Comparison of ENCODE assay signal across 25 cellular contexts in the genomic region with DNA sequence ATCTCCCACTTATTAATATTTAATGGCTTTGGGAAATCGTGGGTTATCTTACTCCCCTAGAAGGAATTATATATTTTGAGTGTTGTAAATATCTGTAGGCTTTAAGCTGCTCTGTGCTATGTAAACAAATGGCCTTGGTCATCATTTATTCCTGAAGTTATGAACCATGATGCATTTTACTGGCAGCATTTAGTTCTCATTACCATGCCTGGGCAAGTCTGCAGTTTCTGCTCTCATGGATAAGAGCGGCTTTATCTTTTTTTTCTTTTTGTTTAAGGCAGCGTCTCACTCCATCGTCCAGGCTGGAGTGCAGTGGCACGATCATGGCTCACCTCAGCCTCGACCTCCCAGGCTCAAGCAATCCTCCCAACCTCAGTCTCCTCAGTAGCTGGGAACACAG.
"Had no signal": no experiment of that assay in that cellular context is flagged by ENCODE, and none has a peak within 500 bp of the region (broad histone marks: within the 10 kb centered on the region; RNA-seq: fewer than 3 reads in every experiment).

No MANE protein-coding gene starts in this region.

- H3K27ac Mint-ChIP-seq: effector memory CD8-positive, alpha-beta T cell; mesothelial cell of epicardium; naive B cell; natural killer cell treated with Interleukin-12 subunit alpha and Interleukin-12 subunit beta and Interleukin-15 and Interleukin-18, amount 100 ng/mL, for 72 hours; progenitor cell of endocrine pancreas; stimulated activated naive B cell treated with anti-CD40 and anti-IgM and Interleukin-4, amounts not matched to agents 10 μg/mL and 1 μg/mL and 100 μg/mL, for 72 hours; stimulated activated naive CD8-positive, alpha-beta T cell treated with anti-CD3 and anti-CD28 coated beads, Interleukin-15, Interleukin-2, amounts not matched to agents 100 ng/mL and 50 ng/mL, for 24 hours had no signal

- H3K4me3 Mint-ChIP-seq: effector memory CD8-positive, alpha-beta T cell; mesothelial cell of epicardium; naive B cell; natural killer cell treated with Interleukin-12 subunit alpha and Interleukin-12 subunit beta and Interleukin-15 and Interleukin-18, amount 100 ng/mL, for 72 hours; neural crest cell; stimulated activated naive B cell treated with anti-CD40 and anti-IgM and Interleukin-4, amounts not matched to agents 10 μg/mL and 1 μg/mL and 100 μg/mL, for 72 hours; stimulated activated naive CD8-positive, alpha-beta T cell treated with anti-CD3 and anti-CD28 coated beads, Interleukin-15, Interleukin-2, amounts not matched to agents 100 ng/mL and 50 ng/mL, for 24 hours had no signal

- H3K4me1 Mint-ChIP-seq: mesothelial cell of epicardium; naive B cell; neural crest cell; stimulated activated naive B cell treated with anti-CD40 and anti-IgM and Interleukin-4, amounts not matched to agents 10 μg/mL and 1 μg/mL and 100 μg/mL, for 72 hours had no signal

- H3K27ac ChIP-seq: coronary artery, gastrocnemius medialis, hepatocyte, neutrophil, parathyroid adenoma, right lobe of liver, thoracic aorta, tibial nerve, upper lobe of left lung had no signal

- H3K36me3 Mint-ChIP-seq: mesothelial cell of epicardium; natural killer cell treated with Interleukin-12 subunit alpha and Interleukin-12 subunit beta and Interleukin-15 and Interleukin-18, amount 100 ng/mL, for 72 hours; stimulated activated naive B cell treated with anti-CD40 and anti-IgM and Interleukin-4, amounts not matched to agents 10 μg/mL and 1 μg/mL and 100 μg/mL, for 72 hours had no signal

- DNase-seq: effector memory CD8-positive, alpha-beta T cell; gastrocnemius medialis; head of caudate nucleus; kidney; mesenchymal stem cell; mucosa of descending colon; naive B cell; right lobe of liver; small intestine; stimulated activated CD4-positive, alpha-beta T cell treated with anti-CD3 and anti-CD28 coated beads, Interleukin-15, amount 100 ng/mL, for 24 hours; stimulated activated CD4-positive, alpha-beta T cell treated with anti-CD3 and anti-CD28 coated beads, Interleukin-2, amount 100 ng/mL, for 48 hours; stimulated activated naive B cell treated with anti-CD40 and anti-IgM and Interleukin-4, amounts not matched to agents 10 μg/mL and 1 μg/mL and 100 μg/mL, for 72 hours; upper lobe of left lung had no signal

- ATAC-seq: effector memory CD8-positive, alpha-beta T cell; esophagus mucosa; gastrocnemius medialis; mucosa of descending colon; natural killer cell treated with Interleukin-12 subunit alpha and Interleukin-12 subunit beta and Interleukin-15 and Interleukin-18, amount 100 ng/mL, for 72 hours; stimulated activated naive B cell treated with anti-CD40 and anti-IgM and Interleukin-4, amounts not matched to agents 10 μg/mL and 1 μg/mL and 100 μg/mL, for 72 hours had no signal
